Comparison of ENCODE assay signal across 1 cellular context in genomic region chr19:19191920-19192882, GRCh38.
TF ChIP-seq lines count a peak whose summit lies in the region.

Gene BORCS8 (minus strand): TSS chr19:19192152. CDS start chr19:19192117, 35 bp downstream.
Gene RFXANK (plus strand): TSS chr19:19192258. CDS start chr19:19193947, 1,689 bp downstream.

TF ChIP-seq in K562, 482 proteins besides CTCF, POLR2A, EP300 and RAD21 (continued from another document and continues in another):
- no peak for TF ChIP-seq ZBTB12 (CRISPR knock-in tag; IDR thresholded peaks at IDR 0.05)
- TF ChIP-seq NRF1 (conservative IDR thresholded peaks at IDR 0.05 in 1 of 2, IDR thresholded peaks at IDR 0.05 in 1 of 2) = peak; percentile 99
- TF ChIP-seq KAT2B (IDR thresholded peaks at IDR 0.05; ENCODE audit: low read depth, low read length) = no peak
- TF ChIP-seq BCOR (IDR thresholded peaks at IDR 0.05) = 0 out of 2 replicates have a peak, but pooled peaks have one; percentile 12
- peak in 1 of 2 experiments; percentile 84; a peak in 2 of 4 replicates for TF ChIP-seq TEAD1 (CRISPR knock-in tag; IDR thresholded peaks at IDR 0.05)
- TF ChIP-seq ZNF124 (CRISPR knock-in tag; IDR thresholded peaks at IDR 0.05) = no peak
- TF ChIP-seq ZBTB40 (IDR thresholded peaks at IDR 0.05) = peak; percentile 99
- TF ChIP-seq ZBTB40 (CRISPR knock-in tag; IDR thresholded peaks at IDR 0.05) = 0 out of 2 replicates have a peak, but pooled peaks have one; percentile 21
- TF ChIP-seq BRD9 (IDR thresholded peaks at IDR 0.05; ENCODE audit: low read depth, partially characterized antibody) = peak; percentile 40
- 0 out of 2 replicates have a peak, but pooled peaks have one; percentile 38 for TF ChIP-seq E2F4 (CRISPR knock-in tag; IDR thresholded peaks at IDR 0.05; ENCODE audit: low read depth)
- TF ChIP-seq RFX5 (IDR thresholded peaks at IDR 0.05; ENCODE audit: low read depth, low read length) = no peak
- TF ChIP-seq E2F8 (IDR thresholded peaks at IDR 0.05; ENCODE audit: low read depth, partially characterized antibody) = peak; percentile 91
- TF ChIP-seq ZNF143 (CRISPR knock-in tag; IDR thresholded peaks at IDR 0.05) = peak; percentile 60; the same call in 1 of the 2 replicates
- TF ChIP-seq MCM2 (IDR thresholded peaks at IDR 0.05; ENCODE audit: low read depth) = no peak
- no peak for TF ChIP-seq ARID2 (IDR thresholded peaks at IDR 0.05)
- TF ChIP-seq ARID4B (CRISPR knock-in tag; IDR thresholded peaks at IDR 0.05) = peak; percentile 96
- TF ChIP-seq JUN (IDR thresholded peaks at IDR 0.05; ENCODE audit: borderline replicate concordance, low read depth, low read length) = no peak
- TF ChIP-seq JUN (CRISPR knock-in tag; IDR thresholded peaks at IDR 0.05; ENCODE audit: borderline replicate concordance) = peak; percentile 67; the same call in 1 of the 2 replicates
- peak; percentile 91 for TF ChIP-seq ZBTB7A (IDR thresholded peaks at IDR 0.05; ENCODE audit: borderline replicate concordance, control insufficient read depth, low read depth, low read length)
- TF ChIP-seq CUX1 (CRISPR knock-in tag; IDR thresholded peaks at IDR 0.05) = no peak
- TF ChIP-seq SNIP1 (IDR thresholded peaks at IDR 0.05; ENCODE audit: low read depth) = no peak
- TF ChIP-seq HDAC1 (IDR thresholded peaks at IDR 0.05) = peak in 1 of 2 experiments; percentile 89; a peak in 2 of 4 replicates
- no peak for TF ChIP-seq XRCC3 (IDR thresholded peaks at IDR 0.05)
- TF ChIP-seq DEAF1 (CRISPR knock-in tag; IDR thresholded peaks at IDR 0.05) = no peak
- TF ChIP-seq SIX5 (IDR thresholded peaks at IDR 0.05; ENCODE audit: borderline replicate concordance in 1 of 2, insufficient read depth in 1 of 2, low read depth in 1 of 2, low read length in 2 of 2) = peak; percentile 52 to 65; a peak in 3 of 4 replicates
- TF ChIP-seq RBM14 (IDR thresholded peaks at IDR 0.05; ENCODE audit: borderline replicate concordance, insufficient read depth, low read depth, low read length) = no peak
